1 cellular context compared by ENCODE assay signal in the genomic region with DNA sequence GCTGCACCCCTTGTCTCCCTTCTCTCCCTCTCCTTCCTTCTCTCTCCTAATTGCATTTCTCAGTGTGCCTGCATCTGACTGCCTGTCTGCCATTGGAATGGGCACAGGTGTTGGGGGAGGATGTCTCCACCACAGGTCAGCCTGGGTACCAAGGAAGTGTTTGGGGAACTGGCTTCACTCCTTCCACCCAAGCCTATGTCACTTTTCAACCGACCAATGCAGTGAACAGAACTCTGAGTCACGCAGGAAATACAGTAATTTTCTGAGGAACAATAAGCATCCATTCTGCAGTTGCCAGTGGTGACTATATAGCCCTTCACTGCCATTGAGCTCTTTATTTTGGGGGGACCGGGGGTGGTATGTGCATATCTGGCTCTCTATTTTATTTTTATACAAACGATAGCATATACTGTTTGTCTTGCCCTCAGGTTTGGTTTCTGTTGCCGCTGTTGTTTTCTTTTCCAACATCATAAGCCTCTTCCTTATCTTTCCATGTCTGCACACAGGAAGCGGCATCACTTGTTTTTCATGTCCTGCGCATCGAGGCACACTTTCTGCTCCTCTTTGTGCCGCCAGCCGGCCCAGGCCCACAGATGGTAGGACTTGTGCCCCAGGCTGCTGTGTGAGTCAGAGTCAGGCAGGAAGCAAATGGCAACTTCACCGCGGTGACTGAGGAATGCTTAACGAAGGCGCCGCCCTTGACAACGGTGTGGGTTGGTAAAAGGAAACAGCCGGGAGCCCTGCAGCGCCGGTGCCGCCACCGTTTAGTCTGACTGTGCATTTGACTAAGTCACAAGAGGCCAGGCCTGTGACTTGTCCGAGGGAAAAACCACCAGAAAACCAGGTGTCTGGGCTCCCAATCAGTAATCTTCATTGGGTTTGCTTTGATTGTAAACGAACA.
TF ChIP-seq lines count a peak whose summit lies in the region.

No MANE protein-coding gene starts in this region.

TF ChIP-seq in K562, 482 proteins besides CTCF, POLR2A, EP300 and RAD21 (continued from another document and continues in another):
- TF ChIP-seq, protein P1, sequence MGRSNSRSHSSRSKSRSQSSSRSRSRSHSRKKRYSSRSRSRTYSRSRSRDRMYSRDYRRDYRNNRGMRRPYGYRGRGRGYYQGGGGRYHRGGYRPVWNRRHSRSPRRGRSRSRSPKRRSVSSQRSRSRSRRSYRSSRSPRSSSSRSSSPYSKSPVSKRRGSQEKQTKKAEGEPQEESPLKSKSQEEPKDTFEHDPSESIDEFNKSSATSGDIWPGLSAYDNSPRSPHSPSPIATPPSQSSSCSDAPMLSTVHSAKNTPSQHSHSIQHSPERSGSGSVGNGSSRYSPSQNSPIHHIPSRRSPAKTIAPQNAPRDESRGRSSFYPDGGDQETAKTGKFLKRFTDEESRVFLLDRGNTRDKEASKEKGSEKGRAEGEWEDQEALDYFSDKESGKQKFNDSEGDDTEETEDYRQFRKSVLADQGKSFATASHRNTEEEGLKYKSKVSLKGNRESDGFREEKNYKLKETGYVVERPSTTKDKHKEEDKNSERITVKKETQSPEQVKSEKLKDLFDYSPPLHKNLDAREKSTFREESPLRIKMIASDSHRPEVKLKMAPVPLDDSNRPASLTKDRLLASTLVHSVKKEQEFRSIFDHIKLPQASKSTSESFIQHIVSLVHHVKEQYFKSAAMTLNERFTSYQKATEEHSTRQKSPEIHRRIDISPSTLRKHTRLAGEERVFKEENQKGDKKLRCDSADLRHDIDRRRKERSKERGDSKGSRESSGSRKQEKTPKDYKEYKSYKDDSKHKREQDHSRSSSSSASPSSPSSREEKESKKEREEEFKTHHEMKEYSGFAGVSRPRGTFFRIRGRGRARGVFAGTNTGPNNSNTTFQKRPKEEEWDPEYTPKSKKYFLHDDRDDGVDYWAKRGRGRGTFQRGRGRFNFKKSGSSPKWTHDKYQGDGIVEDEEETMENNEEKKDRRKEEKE (IDR thresholded peaks at IDR 0.05; ENCODE audit: borderline replicate concordance in 1 of 2, control insufficient read depth in 1 of 2, low read depth in 2 of 2, low read length in 1 of 2): 0 out of 4 replicates have a peak, but pooled peaks of 1 of the 2 experiments have one; percentile 49
- TF ChIP-seq TCF7 (IDR thresholded peaks at IDR 0.05; ENCODE audit: borderline replicate concordance): no peak
- peak; percentile 52; the same call in 1 of the 2 replicates for TF ChIP-seq PHF8 (IDR thresholded peaks at IDR 0.05; ENCODE audit: borderline replicate concordance, low read length)
- TF ChIP-seq ZNF232 (CRISPR knock-in tag; IDR thresholded peaks at IDR 0.05): no peak
- no peak for TF ChIP-seq U2AF1 (optimal IDR thresholded peaks at IDR 0.05; ENCODE audit: low read depth, low read length)
- TF ChIP-seq ARID1B (IDR thresholded peaks at IDR 0.05): peak; percentile 75
- TF ChIP-seq, protein P2, sequence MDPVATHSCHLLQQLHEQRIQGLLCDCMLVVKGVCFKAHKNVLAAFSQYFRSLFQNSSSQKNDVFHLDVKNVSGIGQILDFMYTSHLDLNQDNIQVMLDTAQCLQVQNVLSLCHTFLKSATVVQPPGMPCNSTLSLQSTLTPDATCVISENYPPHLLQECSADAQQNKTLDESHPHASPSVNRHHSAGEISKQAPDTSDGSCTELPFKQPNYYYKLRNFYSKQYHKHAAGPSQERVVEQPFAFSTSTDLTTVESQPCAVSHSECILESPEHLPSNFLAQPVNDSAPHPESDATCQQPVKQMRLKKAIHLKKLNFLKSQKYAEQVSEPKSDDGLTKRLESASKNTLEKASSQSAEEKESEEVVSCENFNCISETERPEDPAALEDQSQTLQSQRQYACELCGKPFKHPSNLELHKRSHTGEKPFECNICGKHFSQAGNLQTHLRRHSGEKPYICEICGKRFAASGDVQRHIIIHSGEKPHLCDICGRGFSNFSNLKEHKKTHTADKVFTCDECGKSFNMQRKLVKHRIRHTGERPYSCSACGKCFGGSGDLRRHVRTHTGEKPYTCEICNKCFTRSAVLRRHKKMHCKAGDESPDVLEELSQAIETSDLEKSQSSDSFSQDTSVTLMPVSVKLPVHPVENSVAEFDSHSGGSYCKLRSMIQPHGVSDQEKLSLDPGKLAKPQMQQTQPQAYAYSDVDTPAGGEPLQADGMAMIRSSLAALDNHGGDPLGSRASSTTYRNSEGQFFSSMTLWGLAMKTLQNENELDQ (CRISPR knock-in tag; IDR thresholded peaks at IDR 0.05; ENCODE audit: borderline replicate concordance): no peak
- TF ChIP-seq ETV6 (IDR thresholded peaks at IDR 0.05; ENCODE audit: borderline replicate concordance in 1 of 2, low read depth in 2 of 2, low read length in 1 of 2): 0 out of 4 replicates have a peak, but pooled peaks of 1 of the 2 experiments have one; percentile 51
- 0 out of 2 replicates have a peak, but pooled peaks have one; percentile 0 for TF ChIP-seq ETV6 (CRISPR knock-in tag; IDR thresholded peaks at IDR 0.05; ENCODE audit: borderline replicate concordance)
- TF ChIP-seq TOE1 (IDR thresholded peaks at IDR 0.05; ENCODE audit: borderline replicate concordance): 0 out of 2 replicates have a peak, but pooled peaks have one; percentile 58
- no peak for TF ChIP-seq TOE1 (CRISPR knock-in tag; IDR thresholded peaks at IDR 0.05; ENCODE audit: borderline replicate concordance, low read depth)
- TF ChIP-seq, protein P3, sequence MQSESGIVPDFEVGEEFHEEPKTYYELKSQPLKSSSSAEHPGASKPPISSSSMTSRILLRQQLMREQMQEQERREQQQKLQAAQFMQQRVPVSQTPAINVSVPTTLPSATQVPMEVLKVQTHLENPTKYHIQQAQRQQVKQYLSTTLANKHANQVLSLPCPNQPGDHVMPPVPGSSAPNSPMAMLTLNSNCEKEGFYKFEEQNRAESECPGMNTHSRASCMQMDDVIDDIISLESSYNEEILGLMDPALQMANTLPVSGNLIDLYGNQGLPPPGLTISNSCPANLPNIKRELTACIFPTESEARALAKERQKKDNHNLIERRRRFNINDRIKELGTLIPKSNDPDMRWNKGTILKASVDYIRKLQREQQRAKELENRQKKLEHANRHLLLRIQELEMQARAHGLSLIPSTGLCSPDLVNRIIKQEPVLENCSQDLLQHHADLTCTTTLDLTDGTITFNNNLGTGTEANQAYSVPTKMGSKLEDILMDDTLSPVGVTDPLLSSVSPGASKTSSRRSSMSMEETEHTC (IDR thresholded peaks at IDR 0.05): no peak
- peak; percentile 77; the same call in 1 of the 2 replicates for TF ChIP-seq ZKSCAN1 (IDR thresholded peaks at IDR 0.05; ENCODE audit: low read depth, low read length)
- TF ChIP-seq TEAD1 (CRISPR knock-in tag; IDR thresholded peaks at IDR 0.05): peak; percentile 81 to 82; a peak in 3 of 4 replicates
- TF ChIP-seq ZNF316 (IDR thresholded peaks at IDR 0.05): 0 out of 2 replicates have a peak, but pooled peaks have one; percentile 9
- peak; percentile 40; the same call in 1 of the 2 replicates for TF ChIP-seq ZNF24 (IDR thresholded peaks at IDR 0.05)
- 0 out of 2 replicates have a peak, but pooled peaks have one; percentile 44 for TF ChIP-seq NBN (IDR thresholded peaks at IDR 0.05; ENCODE audit: low read depth)
- TF ChIP-seq CHD2 (IDR thresholded peaks at IDR 0.05; ENCODE audit: low read depth, low read length): no peak
- TF ChIP-seq SMARCC2 (IDR thresholded peaks at IDR 0.05; ENCODE audit: low read depth): peak; percentile 84
- no peak for TF ChIP-seq CBFB (CRISPR knock-in tag; IDR thresholded peaks at IDR 0.05)
- TF ChIP-seq, protein P4, sequence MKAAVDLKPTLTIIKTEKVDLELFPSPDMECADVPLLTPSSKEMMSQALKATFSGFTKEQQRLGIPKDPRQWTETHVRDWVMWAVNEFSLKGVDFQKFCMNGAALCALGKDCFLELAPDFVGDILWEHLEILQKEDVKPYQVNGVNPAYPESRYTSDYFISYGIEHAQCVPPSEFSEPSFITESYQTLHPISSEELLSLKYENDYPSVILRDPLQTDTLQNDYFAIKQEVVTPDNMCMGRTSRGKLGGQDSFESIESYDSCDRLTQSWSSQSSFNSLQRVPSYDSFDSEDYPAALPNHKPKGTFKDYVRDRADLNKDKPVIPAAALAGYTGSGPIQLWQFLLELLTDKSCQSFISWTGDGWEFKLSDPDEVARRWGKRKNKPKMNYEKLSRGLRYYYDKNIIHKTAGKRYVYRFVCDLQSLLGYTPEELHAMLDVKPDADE (conservative IDR thresholded peaks at IDR 0.05; ENCODE audit: control insufficient read depth, low read depth, low read length): peak; percentile 71; the same call in 1 of the 2 replicates
- TF ChIP-seq CTBP1 (IDR thresholded peaks at IDR 0.05; ENCODE audit: borderline replicate concordance): peak; percentile 84
- TF ChIP-seq NRF1 (conservative IDR thresholded peaks at IDR 0.05 in 1 of 2, IDR thresholded peaks at IDR 0.05 in 1 of 2): peak; percentile 69 to 77
- 0 out of 2 replicates have a peak, but pooled peaks have one; percentile 28 for TF ChIP-seq THRAP3 (IDR thresholded peaks at IDR 0.05; ENCODE audit: borderline replicate concordance)
- TF ChIP-seq, protein P5, sequence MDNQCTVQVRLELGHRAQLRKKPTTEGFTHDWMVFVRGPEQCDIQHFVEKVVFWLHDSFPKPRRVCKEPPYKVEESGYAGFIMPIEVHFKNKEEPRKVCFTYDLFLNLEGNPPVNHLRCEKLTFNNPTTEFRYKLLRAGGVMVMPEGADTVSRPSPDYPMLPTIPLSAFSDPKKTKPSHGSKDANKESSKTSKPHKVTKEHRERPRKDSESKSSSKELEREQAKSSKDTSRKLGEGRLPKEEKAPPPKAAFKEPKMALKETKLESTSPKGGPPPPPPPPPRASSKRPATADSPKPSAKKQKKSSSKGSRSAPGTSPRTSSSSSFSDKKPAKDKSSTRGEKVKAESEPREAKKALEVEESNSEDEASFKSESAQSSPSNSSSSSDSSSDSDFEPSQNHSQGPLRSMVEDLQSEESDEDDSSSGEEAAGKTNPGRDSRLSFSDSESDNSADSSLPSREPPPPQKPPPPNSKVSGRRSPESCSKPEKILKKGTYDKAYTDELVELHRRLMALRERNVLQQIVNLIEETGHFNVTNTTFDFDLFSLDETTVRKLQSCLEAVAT (IDR thresholded peaks at IDR 0.05): 0 out of 4 replicates have a peak, but pooled peaks have one; percentile 19 to 32
- TF ChIP-seq, protein P6, sequence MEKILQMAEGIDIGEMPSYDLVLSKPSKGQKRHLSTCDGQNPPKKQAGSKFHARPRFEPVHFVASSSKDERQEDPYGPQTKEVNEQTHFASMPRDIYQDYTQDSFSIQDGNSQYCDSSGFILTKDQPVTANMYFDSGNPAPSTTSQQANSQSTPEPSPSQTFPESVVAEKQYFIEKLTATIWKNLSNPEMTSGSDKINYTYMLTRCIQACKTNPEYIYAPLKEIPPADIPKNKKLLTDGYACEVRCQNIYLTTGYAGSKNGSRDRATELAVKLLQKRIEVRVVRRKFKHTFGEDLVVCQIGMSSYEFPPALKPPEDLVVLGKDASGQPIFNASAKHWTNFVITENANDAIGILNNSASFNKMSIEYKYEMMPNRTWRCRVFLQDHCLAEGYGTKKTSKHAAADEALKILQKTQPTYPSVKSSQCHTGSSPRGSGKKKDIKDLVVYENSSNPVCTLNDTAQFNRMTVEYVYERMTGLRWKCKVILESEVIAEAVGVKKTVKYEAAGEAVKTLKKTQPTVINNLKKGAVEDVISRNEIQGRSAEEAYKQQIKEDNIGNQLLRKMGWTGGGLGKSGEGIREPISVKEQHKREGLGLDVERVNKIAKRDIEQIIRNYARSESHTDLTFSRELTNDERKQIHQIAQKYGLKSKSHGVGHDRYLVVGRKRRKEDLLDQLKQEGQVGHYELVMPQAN (IDR thresholded peaks at IDR 0.05; ENCODE audit: borderline replicate concordance): 0 out of 2 replicates have a peak, but pooled peaks have one; percentile 32
- TF ChIP-seq FIP1L1 (IDR thresholded peaks at IDR 0.05; ENCODE audit: low read depth, low read length, poor library complexity, severe bottlenecking): no peak
- TF ChIP-seq HNRNPL (IDR thresholded peaks at IDR 0.05; ENCODE audit: low read depth, low read length): 0 out of 2 replicates have a peak, but pooled peaks have one; percentile 53
- no peak for TF ChIP-seq ZNF12 (CRISPR knock-in tag; IDR thresholded peaks at IDR 0.05)
- TF ChIP-seq CREM (IDR thresholded peaks at IDR 0.05; ENCODE audit: low read depth): peak; percentile 79
- TF ChIP-seq CAMTA2 (CRISPR knock-in tag; conservative IDR thresholded peaks at IDR 0.05): 0 out of 2 replicates have a peak, but pooled peaks have one; percentile 12
- TF ChIP-seq ZNF124 (CRISPR knock-in tag; IDR thresholded peaks at IDR 0.05): no peak
- no peak for TF ChIP-seq MTA1 (IDR thresholded peaks at IDR 0.05; ENCODE audit: borderline replicate concordance)
- peak; percentile 55; the same call in 1 of the 2 replicates for TF ChIP-seq POLR2AphosphoS5 (IDR thresholded peaks at IDR 0.05; ENCODE audit: control insufficient read depth, insufficient read depth, low read depth, low read length)
- no peak for TF ChIP-seq ZNF263 (CRISPR knock-in tag; IDR thresholded peaks at IDR 0.05; ENCODE audit: borderline replicate concordance)
- peak; percentile 36 for TF ChIP-seq TAF9B (IDR thresholded peaks at IDR 0.05; ENCODE audit: partially characterized antibody)
- no peak for TF ChIP-seq GTF2E2 (tag; IDR thresholded peaks at IDR 0.05)
- peak; percentile 49; the same call in 1 of the 2 replicates for TF ChIP-seq RB1 (IDR thresholded peaks at IDR 0.05; ENCODE audit: low read depth)
- TF ChIP-seq ETV1 (tag; conservative IDR thresholded peaks at IDR 0.05; ENCODE audit: low read depth): peak; percentile 79
- 0 out of 2 replicates have a peak, but pooled peaks have one; percentile 54 for TF ChIP-seq MEF2D (tag; conservative IDR thresholded peaks at IDR 0.05; ENCODE audit: low read depth)
- TF ChIP-seq, protein P7, sequence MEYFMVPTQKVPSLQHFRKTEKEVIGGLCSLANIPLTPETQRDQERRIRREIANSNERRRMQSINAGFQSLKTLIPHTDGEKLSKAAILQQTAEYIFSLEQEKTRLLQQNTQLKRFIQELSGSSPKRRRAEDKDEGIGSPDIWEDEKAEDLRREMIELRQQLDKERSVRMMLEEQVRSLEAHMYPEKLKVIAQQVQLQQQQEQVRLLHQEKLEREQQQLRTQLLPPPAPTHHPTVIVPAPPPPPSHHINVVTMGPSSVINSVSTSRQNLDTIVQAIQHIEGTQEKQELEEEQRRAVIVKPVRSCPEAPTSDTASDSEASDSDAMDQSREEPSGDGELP (CRISPR knock-in tag; IDR thresholded peaks at IDR 0.05; ENCODE audit: borderline replicate concordance): peak; percentile 91
- TF ChIP-seq TRIM24 (IDR thresholded peaks at IDR 0.05): peak in 1 of 2 experiments; percentile 51; a peak in 1 of 4 replicates
- peak; percentile 53 for TF ChIP-seq ZNF239 (CRISPR knock-in tag; IDR thresholded peaks at IDR 0.05)
- no peak for TF ChIP-seq MTF1 (CRISPR knock-in tag; IDR thresholded peaks at IDR 0.05; ENCODE audit: borderline replicate concordance)
- TF ChIP-seq ZNF324 (CRISPR knock-in tag; IDR thresholded peaks at IDR 0.05): peak; percentile 54; the same call in 1 of the 2 replicates
